9 cellular contexts compared by ENCODE assay signal in the genomic region with DNA sequence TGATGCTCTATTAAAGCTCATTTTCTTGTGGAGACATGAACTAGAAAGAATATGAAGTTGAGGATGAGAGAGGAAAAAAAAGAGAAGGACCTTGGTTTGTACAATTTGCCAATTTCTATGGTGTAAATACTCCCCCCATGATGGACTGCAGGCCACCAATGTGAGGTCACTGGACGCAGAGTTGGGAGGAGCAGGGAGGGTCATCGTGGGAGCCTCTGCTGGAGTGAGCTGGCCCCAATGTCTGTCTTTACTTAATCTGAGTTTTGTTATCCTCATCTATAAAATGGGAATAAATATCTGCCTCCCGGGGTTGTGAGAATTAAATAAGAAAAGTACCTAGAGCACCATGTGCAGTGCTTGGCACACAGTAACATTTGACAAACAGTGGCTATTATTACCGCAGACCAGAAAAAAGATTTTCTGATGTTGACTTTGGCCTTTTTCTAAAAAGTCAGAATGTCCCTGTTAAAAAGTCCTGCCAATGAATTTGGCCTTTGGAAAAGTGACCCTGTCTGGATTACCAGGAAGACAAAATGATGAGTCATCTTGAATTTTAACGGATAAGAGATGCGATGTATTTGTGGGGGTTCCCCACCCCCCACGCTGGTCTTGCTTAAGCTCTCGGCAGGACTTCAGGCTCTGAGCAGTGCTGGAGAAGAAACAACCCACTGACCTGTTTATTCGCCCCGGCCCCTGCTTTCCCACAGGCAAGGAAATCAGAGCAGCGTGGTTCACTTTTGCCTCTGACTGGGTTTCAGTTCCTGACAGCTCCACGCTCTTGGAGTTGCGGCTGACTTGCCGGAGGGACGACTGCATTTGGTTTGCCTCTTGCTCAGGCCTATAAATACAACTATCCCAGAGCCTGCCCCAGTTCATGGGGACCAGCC. TPM values are rescaled to one million over a fixed set of nuclear protein-coding genes. Genes with fewer than 3 reads are reported as not detected.
DNase-seq lines count a peak whose midpoint lies in the region; ATAC-seq and TF ChIP-seq lines count a peak whose summit lies in the region.
"Had no signal": no experiment of that assay in that cellular context is flagged by ENCODE, and none has a peak within 500 bp of the region (broad histone marks: within the 10 kb centered on the region; RNA-seq: fewer than 3 reads in every experiment).

No MANE protein-coding gene starts in this region.

- H3K4me1 ChIP-seq in ascending aorta (peaks cover 10 to 55% of the 10 kb centered on the region in 2 donors), right atrium auricular region (peaks cover 3 to 65% of the 10 kb centered on the region in 2 donors), sigmoid colon (peaks cover 0 to 51% (median 41%) of the 10 kb centered on the region in 4 donors), MM.1S (ENCODE audit: low read length) (no peaks in the 10 kb centered on the region)

- intact Hi-C loops in ascending aorta (cut with DNase I): loop anchor here (1.0 to 5.0 kb wide), 7 partner anchors 49 to 636 kb away; no protein-coding TSS in a partner anchor
- intact Hi-C loops in sigmoid colon (cut with DNase I): loop anchor here (5.0 kb wide), 1 partner anchor 40 kb away; no protein-coding TSS in a partner anchor

- H4K20me1 ChIP-seq in MM.1S (ENCODE audit: insufficient read depth, low read length): no peaks in the 10 kb centered on the region

- H3K36me3 ChIP-seq in ascending aorta (no peaks in the 10 kb centered on the region), right atrium auricular region (no peaks in the 10 kb centered on the region), sigmoid colon (no peaks in the 10 kb centered on the region), MM.1S (replicated peaks; ENCODE audit: insufficient read depth, low read length) (no peaks in the 10 kb centered on the region)

- no peak overlapping the region for H3K9ac ChIP-seq in MM.1S (ENCODE audit: low read length)

- TF ChIP-seq EP300 in sigmoid colon (IDR thresholded peaks at IDR 0.05): no peak

- peak; percentile 94 for DNase-seq in EH (ENCODE audit: low read depth)
- DNase-seq in ascending aorta (ENCODE audit: low spot score in 2 of 2): peak; percentile 60 to 91
- peak; percentile 92 for DNase-seq in right atrium auricular region (ENCODE audit: low spot score)
- peak; percentile 87 for DNase-seq in sigmoid colon
- no peak for DNase-seq in MM.1S
- DNase-seq in activated gamma-delta T cell treated with Interleukin-2 at 50 U/mL for 16 hours: no peak
- DNase-seq: activated T-cell treated with anti-CD3 and anti-CD28 coated beads, Interleukin-2, amount 50 U/mL, for 24 hours had no signal

- H3F3A ChIP-seq in MM.1S (ENCODE audit: insufficient read depth, low read length): no peaks in the 10 kb centered on the region

- TF ChIP-seq POLR2A in sigmoid colon (IDR thresholded peaks at IDR 0.05): no peak

- WGBS in sigmoid colon, 2 donors: 73 to 76% methylated on average over 15 of the region's 15 CpGs

- no peaks in the 10 kb centered on the region for H3K27me3 ChIP-seq in ascending aorta
- no peaks in the 10 kb centered on the region for H3K27me3 ChIP-seq in right atrium auricular region
- no peaks in the 10 kb centered on the region for H3K27me3 ChIP-seq in sigmoid colon
- no peaks in the 10 kb centered on the region for H3K27me3 ChIP-seq in MM.1S (replicated peaks; ENCODE audit: insufficient read depth, low read length)

- TF ChIP-seq CTCF in ascending aorta (IDR thresholded peaks at IDR 0.05): no peak
- TF ChIP-seq CTCF in right atrium auricular region (IDR thresholded peaks at IDR 0.05): no peak
- no peak for TF ChIP-seq CTCF in sigmoid colon (IDR thresholded peaks at IDR 0.05)
- TF ChIP-seq CTCF in MM.1S (IDR thresholded peaks at IDR 0.05; ENCODE audit: low read length): no peak

- ATAC-seq in HG03280 (IDR thresholded peaks at IDR 0.05; ENCODE audit: unreplicated experiment) (no peak), GM21381 (IDR thresholded peaks at IDR 0.05; ENCODE audit: unreplicated experiment) (no peak)

- no peak overlapping the region for H3K4me2 ChIP-seq in MM.1S (ENCODE audit: low read depth, low read length)

- no peaks in the 10 kb centered on the region for H3K9me2 ChIP-seq in MM.1S (replicated peaks; ENCODE audit: insufficient read depth, low read length)

- H3K27ac ChIP-seq in ascending aorta (peak overlapping the region; percentile 78 to 89), right atrium auricular region (peak overlapping the region; percentile 78 to 83), sigmoid colon (peak overlapping the region; percentile 63 to 79 (median 70)), MM.1S (ENCODE audit: low read length) (no peak overlapping the region)

- H3K79me2 ChIP-seq in MM.1S (ENCODE audit: low read length): no peaks in the 10 kb centered on the region

- H3K9me3 ChIP-seq in ascending aorta (no peaks in the 10 kb centered on the region), right atrium auricular region (no peaks in the 10 kb centered on the region), sigmoid colon (no peaks in the 10 kb centered on the region), MM.1S (replicated peaks; ENCODE audit: insufficient read depth, low read length) (no peaks in the 10 kb centered on the region)

- H3K4me3 ChIP-seq in ascending aorta: peak overlapping the region; percentile 5 to 12
- peak overlapping the region in 1 of 2 donors; percentile 16 for H3K4me3 ChIP-seq in right atrium auricular region
- peak overlapping the region in 2 of 4 donors; percentile 7 to 22 for H3K4me3 ChIP-seq in sigmoid colon
- no peak overlapping the region for H3K4me3 ChIP-seq in MM.1S (ENCODE audit: low read length)

- no peak overlapping the region for H2AFZ ChIP-seq in MM.1S (ENCODE audit: low read length)

RNA-seq across cellular contexts. Expression of a gene that starts 50.3 kb away (rescaled TPM):
- total RNA-seq in ascending aorta (185 TPM), right atrium auricular region (100 to 1,000 TPM in 1 of 2 donors, 10 to 100 TPM in 1; 54.0 to 116 TPM), sigmoid colon (100 to 1,000 TPM in 1 of 4 donors, 10 to 100 TPM in 3; 38.9 to 208 (median 67.3) TPM)
- polyA plus RNA-seq in sigmoid colon: 10 to 100 TPM; 30.0 to 66.2 (median 55.0) TPM

Comparison
In these comparisons a context has a peak if more than half of its experiments do, and no peak if none do; other contexts are left out.
1. DNase-seq: peak in EH (single experiment), ascending aorta (2 of 2), right atrium auricular region (single experiment) and sigmoid colon (single experiment); none in MM.1S (single experiment) and activated gamma-delta T cell treated with Interleukin-2 at 50 U/mL for 16 hours (single experiment).